In genomic region chrX:70921709-70922352, GRCh38 we compare ENCODE assay signal across 30 cellular contexts. TPM values are rescaled to one million over a fixed set of nuclear protein-coding genes. Genes with fewer than 3 reads are reported as not detected.
A peak's percentile ranks its signal among the peaks of the same experiment; 100 is the strongest.
DNase-seq lines count a peak whose midpoint lies in the region; ATAC-seq, FAIRE-seq and TF ChIP-seq lines count a peak whose summit lies in the region.
"Had no signal": no experiment of that assay in that cellular context is flagged by ENCODE, and none has a peak within 500 bp of the region (broad histone marks: within the 10 kb centered on the region; RNA-seq: fewer than 3 reads in every experiment).

No MANE protein-coding gene starts in this region.

- H3K36me3 Mint-ChIP-seq in neural crest cell (ENCODE audit: low read depth), result peaks cover 6% of the 10 kb centered on the region
- H3K36me3 Mint-ChIP-seq in activated T-cell treated with anti-CD3 and anti-CD28 coated beads, Interleukin-2, amount 50 U/mL, for 24 hours (ENCODE audit: low read depth), result no peaks in the 10 kb centered on the region

- no peak for TF ChIP-seq CTCF in neural crest cell (conservative IDR thresholded peaks at IDR 0.05)

- ATAC-seq in HG02870 (IDR thresholded peaks at IDR 0.05; ENCODE audit: unreplicated experiment) (peak; percentile 80), HG03521 (IDR thresholded peaks at IDR 0.05; ENCODE audit: unreplicated experiment) (no peak)
- ATAC-seq: esophagus mucosa, HCT116, pancreas had no signal

- no peaks in the 10 kb centered on the region for H3K27me3 Mint-ChIP-seq in neural crest cell (ENCODE audit: low read depth)
- peaks cover 33% of the 10 kb centered on the region for H3K27me3 Mint-ChIP-seq in activated T-cell treated with anti-CD3 and anti-CD28 coated beads, Interleukin-2, amount 50 U/mL, for 24 hours

- peak; percentile 77 for FAIRE-seq in GM19239 (lab: Jason Lieb, UNC)

- H3K9me3 Mint-ChIP-seq in neural crest cell, result peaks cover 6% of the 10 kb centered on the region
- no peaks in the 10 kb centered on the region for H3K9me3 Mint-ChIP-seq in activated T-cell treated with anti-CD3 and anti-CD28 coated beads, Interleukin-2, amount 50 U/mL, for 24 hours
- H3K9me3 Mint-ChIP-seq: activated T-helper 1 cell treated with anti-CD3 and anti-CD28 coated beads, Interleukin-12 subunit alpha, Interleukin-12 subunit beta, Interleukin-2, Interleukin-4 antibody, amounts not matched to agents 30 ng/mL and 10 ng/mL and 1 ng/mL, durations not matched to agents 14 hours and 24 hours and 36 hours had no signal

- H3K4me1 Mint-ChIP-seq in neural crest cell, result peaks cover 6% of the 10 kb centered on the region
- H3K4me1 Mint-ChIP-seq in activated T-cell treated with anti-CD3 and anti-CD28 coated beads, Interleukin-2, amount 50 U/mL, for 24 hours (ENCODE audit: low read depth), result peaks cover 5% of the 10 kb centered on the region
- H3K4me1 Mint-ChIP-seq: nephron progenitor cell had no signal

- H3K4me3 Mint-ChIP-seq in neural crest cell, result no peak overlapping the region
- H3K4me3 Mint-ChIP-seq in activated T-cell treated with anti-CD3 and anti-CD28 coated beads, Interleukin-2, amount 50 U/mL, for 24 hours, result no peak overlapping the region
- H3K4me3 Mint-ChIP-seq: activated T-helper 1 cell treated with anti-CD3 and anti-CD28 coated beads, Interleukin-12 subunit alpha, Interleukin-12 subunit beta, Interleukin-2, Interleukin-4 antibody, amounts not matched to agents 30 ng/mL and 10 ng/mL and 1 ng/mL, durations not matched to agents 14 hours and 24 hours and 36 hours; nephron progenitor cell had no signal

- DNase-seq in GM19239 (ENCODE audit: insufficient read length, low spot score), result no peak
- peak; percentile 2 for DNase-seq in OCI-M1 (lab: John Stamatoyannopoulos, UW)
- DNase-seq in neural crest cell (ENCODE audit: low read depth, low spot score), result no peak
- no peak for DNase-seq in kidney tubule cell (ENCODE audit: low spot score)
- no peak for DNase-seq in activated T-cell treated with anti-CD3 and anti-CD28 coated beads, Interleukin-2, amount 50 U/mL, for 24 hours
- DNase-seq: activated CD4-positive, alpha-beta T cell treated with anti-CD3 and anti-CD28 coated beads, Interleukin-2, amount 50 U/mL, for 4 hours; activated naive CD4-positive, alpha-beta T cell treated with anti-CD3 and anti-CD28 coated beads, Interleukin-2, amount 50 U/mL, for 16 hours; anterior cingulate cortex; COR-L47; cortex of kidney; DMS53; foreskin fibroblast; GDM1; head of caudate nucleus; mammary epithelial cell; NCI-H1092 treated with DMSO at 0.1 percent for 48 hours; NCI-H187 treated with DMSO at 0.1 percent for 48 hours; NCI-H526 treated with DMSO at 0.1 percent for 48 hours; nephron progenitor cell; pancreas; stimulated activated CD4-positive, alpha-beta T cell treated with anti-CD3 and anti-CD28 coated beads, Interleukin-1b, Interleukin-23, amount 100 ng/mL, for 48 hours; trophoblast cell had no signal

- peak overlapping the region; percentile 78 for H3K27ac Mint-ChIP-seq in neural crest cell (ENCODE audit: unreplicated experiment)
- H3K27ac Mint-ChIP-seq in activated T-cell treated with anti-CD3 and anti-CD28 coated beads, Interleukin-2, amount 50 U/mL, for 24 hours, result no peak overlapping the region
- H3K27ac Mint-ChIP-seq: activated T-helper 1 cell treated with anti-CD3 and anti-CD28 coated beads, Interleukin-12 subunit alpha, Interleukin-12 subunit beta, Interleukin-2, Interleukin-4 antibody, amounts not matched to agents 30 ng/mL and 10 ng/mL and 1 ng/mL, durations not matched to agents 14 hours and 24 hours and 36 hours; nephron progenitor cell had no signal

RNA-seq across cellular contexts. Expression of gene SLC7A3, which starts 9.1 kb away (rescaled TPM):
- total RNA-seq in neural crest cell, result 14.0 and 14.8 TPM in 2 replicates
- total RNA-seq: activated T-helper 1 cell treated with anti-CD3 and anti-CD28 coated beads, Interleukin-12 subunit alpha, Interleukin-12 subunit beta, Interleukin-2, Interleukin-4 antibody, amounts not matched to agents 30 ng/mL and 10 ng/mL and 1 ng/mL, durations not matched to agents 14 hours and 24 hours and 36 hours; esophagus mucosa; mammary epithelial cell; RPMI7951; subcutaneous adipose tissue had no signal

RNA-seq across cellular contexts. Expression of gene TEX11, which starts 13.3 kb away (rescaled TPM):
- not detected in 2 replicates for total RNA-seq in neural crest cell
- total RNA-seq: activated T-helper 1 cell treated with anti-CD3 and anti-CD28 coated beads, Interleukin-12 subunit alpha, Interleukin-12 subunit beta, Interleukin-2, Interleukin-4 antibody, amounts not matched to agents 30 ng/mL and 10 ng/mL and 1 ng/mL, durations not matched to agents 14 hours and 24 hours and 36 hours; cardiac muscle cell; esophagus mucosa; mammary epithelial cell; subcutaneous adipose tissue had no signal
